Comparison of ENCODE assay signal across 17 cellular contexts in genomic region chr12:1509703-1510395, GRCh38.
"Had no signal": no experiment of that assay in that cellular context is flagged by ENCODE, and none has a peak within 500 bp of the region (broad histone marks: within the 10 kb centered on the region; RNA-seq: fewer than 3 reads in every experiment).

No MANE protein-coding gene starts in this region.

- H3K4me1 ChIP-seq: left lung, parathyroid adenoma, vagina had no signal

- H3K79me2 ChIP-seq: parathyroid adenoma had no signal

- H3K4me3 ChIP-seq: left lung, thoracic aorta, vagina had no signal

- H3K36me3 ChIP-seq: left lung, thoracic aorta, vagina had no signal

- H2AFZ ChIP-seq: parathyroid adenoma had no signal

- H3K9me3 ChIP-seq: left lung, thoracic aorta, vagina had no signal

- H3K9ac ChIP-seq: parathyroid adenoma had no signal

- ATAC-seq: activated CD4-positive, CD25-positive, alpha-beta regulatory T cell treated with anti-CD3 and anti-CD28 coated beads, Interleukin-2, amount 50 U/mL, for 24 hours; activated CD8-positive, alpha-beta memory T cell treated with anti-CD3 and anti-CD28 coated beads, Interleukin-2, amount 10 ng/mL, durations not matched to agents 7 days and 5 days; activated CD8-positive, alpha-beta T cell treated with anti-CD3 and anti-CD28 coated beads for 36 hours; left lung; natural killer cell had no signal

- DNase-seq: activated CD4-positive, alpha-beta T cell treated with anti-CD3 and anti-CD28 coated beads, Interleukin-2, amount 10 ng/mL, durations not matched to agents 7 days and 5 days; activated CD8-positive, alpha-beta memory T cell treated with anti-CD3 and anti-CD28 coated beads, Interleukin-2, amount 10 ng/mL, durations not matched to agents 7 days and 5 days; activated CD8-positive, alpha-beta T cell treated with anti-CD3 and anti-CD28 coated beads for 36 hours; activated gamma-delta T cell treated with Interleukin-2 at 50 U/mL for 16 hours; activated T-cell treated with anti-CD3 and anti-CD28 coated beads for 4 hours; cortex of kidney; left lung; midbrain; natural killer cell; stimulated activated CD4-positive, alpha-beta T cell treated with anti-CD3 and anti-CD28 coated beads, Interleukin-4, amount 100 ng/mL, for 1 hour; stimulated activated naive CD4-positive, alpha-beta T cell had no signal

- H3K27ac ChIP-seq: epithelial cell of prostate, left lung, parathyroid adenoma, thoracic aorta, vagina, VCaP had no signal

- H3K27me3 ChIP-seq: vagina had no signal
